In genomic region chr9:133030317-133031129, GRCh38 we compare ENCODE assay signal across 1 cellular context.
TF ChIP-seq lines count a peak whose summit lies in the region.

Gene GTF3C5, plus strand, starts transcription at chr9:133030997. Its CDS starts 15 bp downstream, at chr9:133031012.

TF ChIP-seq in HepG2, 621 proteins besides CTCF, POLR2A, EP300 and RAD21 (continued from another document and continues in another):
- TF ChIP-seq ZBTB43 (CRISPR knock-in tag; conservative IDR thresholded peaks at IDR 0.05), result 0 out of 2 replicates have a peak, but pooled peaks have one; percentile 2
- no peak for TF ChIP-seq ELF4 (CRISPR knock-in tag; IDR thresholded peaks at IDR 0.05; ENCODE audit: borderline replicate concordance)
- TF ChIP-seq, protein P1, sequence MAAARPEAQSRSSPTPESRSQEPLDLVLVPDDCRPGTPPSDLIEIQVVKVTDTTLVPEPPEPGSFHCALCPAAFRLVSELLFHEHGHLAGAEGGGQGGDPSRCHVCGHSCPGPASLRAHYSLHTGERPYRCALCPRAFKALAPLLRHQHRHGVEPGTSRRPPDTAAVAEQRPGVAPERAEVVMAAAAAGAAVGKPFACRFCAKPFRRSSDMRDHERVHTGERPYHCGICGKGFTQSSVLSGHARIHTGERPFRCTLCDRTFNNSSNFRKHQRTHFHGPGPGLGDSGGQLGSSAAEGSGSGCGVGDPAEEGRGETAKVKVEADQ (CRISPR knock-in tag; IDR thresholded peaks at IDR 0.05; ENCODE audit: borderline replicate concordance), result peak; percentile 89
- peak; percentile 59; the same call in 1 of the 2 replicates for TF ChIP-seq RARG (CRISPR knock-in tag; IDR thresholded peaks at IDR 0.05; ENCODE audit: low read depth)
- TF ChIP-seq, protein P2, sequence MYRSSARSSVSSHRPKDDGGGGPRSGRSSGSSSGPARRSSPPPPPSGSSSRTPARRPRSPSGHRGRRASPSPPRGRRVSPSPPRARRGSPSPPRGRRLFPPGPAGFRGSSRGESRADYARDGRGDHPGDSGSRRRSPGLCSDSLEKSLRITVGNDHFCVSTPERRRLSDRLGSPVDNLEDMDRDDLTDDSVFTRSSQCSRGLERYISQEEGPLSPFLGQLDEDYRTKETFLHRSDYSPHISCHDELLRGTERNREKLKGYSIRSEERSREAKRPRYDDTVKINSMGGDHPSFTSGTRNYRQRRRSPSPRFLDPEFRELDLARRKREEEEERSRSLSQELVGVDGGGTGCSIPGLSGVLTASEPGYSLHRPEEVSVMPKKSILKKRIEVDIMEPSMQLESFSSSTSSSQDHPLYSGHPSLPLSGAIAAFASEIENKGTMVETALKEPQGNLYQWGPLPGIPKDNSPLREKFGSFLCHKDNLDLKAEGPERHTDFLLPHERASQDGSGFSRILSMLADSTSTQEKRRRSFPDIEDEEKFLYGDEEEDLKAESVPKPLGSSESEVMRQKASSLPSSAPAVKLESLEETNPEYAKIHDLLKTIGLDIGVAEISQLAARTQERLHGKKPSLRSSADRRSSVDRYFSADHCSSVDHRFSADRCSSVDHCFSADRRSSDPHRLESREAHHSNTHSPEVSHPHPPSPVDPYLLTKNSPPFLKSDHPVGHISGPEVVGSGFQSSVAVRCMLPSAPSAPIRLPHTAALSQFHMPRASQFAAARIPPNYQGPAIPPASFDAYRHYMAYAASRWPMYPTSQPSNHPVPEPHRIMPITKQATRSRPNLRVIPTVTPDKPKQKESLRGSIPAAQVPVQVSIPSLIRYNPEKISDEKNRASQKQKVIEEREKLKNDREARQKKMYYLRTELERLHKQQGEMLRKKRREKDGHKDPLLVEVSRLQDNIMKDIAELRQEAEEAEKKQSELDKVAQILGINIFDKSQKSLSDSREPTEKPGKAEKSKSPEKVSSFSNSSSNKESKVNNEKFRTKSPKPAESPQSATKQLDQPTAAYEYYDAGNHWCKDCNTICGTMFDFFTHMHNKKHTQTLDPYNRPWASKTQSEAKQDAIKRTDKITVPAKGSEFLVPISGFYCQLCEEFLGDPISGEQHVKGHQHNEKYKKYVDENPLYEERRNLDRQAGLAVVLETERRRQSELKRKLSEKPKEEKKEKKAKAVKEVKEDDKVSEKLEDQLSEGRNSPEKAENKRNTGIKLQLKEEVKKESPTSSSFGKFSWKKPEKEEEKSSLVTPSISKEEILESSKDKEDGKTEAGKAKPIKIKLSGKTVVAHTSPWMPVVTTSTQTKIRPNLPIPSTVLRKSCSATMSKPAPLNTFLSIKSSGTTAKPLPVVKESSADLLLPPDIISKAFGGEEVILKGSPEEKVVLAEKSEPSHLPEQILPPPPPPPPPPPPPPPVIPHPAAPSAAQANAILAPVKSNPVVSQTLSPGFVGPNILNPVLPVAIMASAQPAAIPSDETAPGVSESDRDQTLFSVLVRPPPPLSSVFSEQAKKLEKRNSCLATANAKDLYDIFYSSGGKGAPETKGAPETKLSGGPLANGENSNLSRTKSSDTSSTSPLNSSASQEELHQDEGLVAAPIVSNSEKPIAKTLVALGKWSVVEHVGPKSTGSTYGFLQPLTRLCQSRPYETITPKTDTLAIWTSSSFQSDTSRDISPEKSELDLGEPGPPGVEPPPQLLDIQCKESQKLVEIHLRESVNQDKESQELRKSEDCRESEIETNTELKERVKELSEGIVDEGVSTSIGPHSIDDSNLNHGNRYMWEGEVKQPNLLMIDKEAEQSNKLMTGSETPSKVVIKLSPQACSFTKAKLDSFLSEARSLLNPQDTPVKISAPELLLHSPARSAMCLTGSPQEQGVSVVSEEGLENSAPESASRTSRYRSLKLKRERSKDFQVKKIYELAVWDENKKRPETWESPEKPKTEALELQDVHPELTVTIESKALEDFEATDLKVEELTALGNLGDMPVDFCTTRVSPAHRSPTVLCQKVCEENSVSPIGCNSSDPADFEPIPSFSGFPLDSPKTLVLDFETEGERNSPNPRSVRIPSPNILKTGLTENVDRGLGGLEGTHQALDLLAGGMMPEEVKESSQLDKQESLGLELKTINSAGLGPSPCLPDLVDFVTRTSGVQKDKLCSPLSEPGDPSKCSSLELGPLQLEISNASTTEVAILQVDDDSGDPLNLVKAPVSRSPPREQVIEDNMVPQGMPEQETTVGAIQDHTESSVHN (CRISPR knock-in tag; IDR thresholded peaks at IDR 0.05), result no peak
- no peak for TF ChIP-seq FIP1L1 (IDR thresholded peaks at IDR 0.05; ENCODE audit: borderline replicate concordance, insufficient read depth, low read depth, low read length)
- TF ChIP-seq, protein P3, sequence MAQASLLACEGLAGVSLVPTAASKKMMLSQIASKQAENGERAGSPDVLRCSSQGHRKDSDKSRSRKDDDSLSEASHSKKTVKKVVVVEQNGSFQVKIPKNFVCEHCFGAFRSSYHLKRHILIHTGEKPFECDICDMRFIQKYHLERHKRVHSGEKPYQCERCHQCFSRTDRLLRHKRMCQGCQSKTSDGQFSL (CRISPR knock-in tag; IDR thresholded peaks at IDR 0.05), result no peak
- peak; percentile 38 for TF ChIP-seq CCAR2 (optimal IDR thresholded peaks at IDR 0.05; ENCODE audit: low read depth, low read length)
- TF ChIP-seq TBL1XR1 (IDR thresholded peaks at IDR 0.05; ENCODE audit: borderline replicate concordance, low read length, partially characterized antibody), result peak; percentile 17
- TF ChIP-seq ZNF660 (CRISPR knock-in tag; IDR thresholded peaks at IDR 0.05; ENCODE audit: borderline replicate concordance, low read depth), result no peak
- TF ChIP-seq MYC (CRISPR knock-in tag; IDR thresholded peaks at IDR 0.05; ENCODE audit: borderline replicate concordance), result peak; percentile 84; the same call in 1 of the 2 replicates
- peak; percentile 59 for TF ChIP-seq SALL1 (CRISPR knock-in tag; IDR thresholded peaks at IDR 0.05)
- TF ChIP-seq, protein P4, sequence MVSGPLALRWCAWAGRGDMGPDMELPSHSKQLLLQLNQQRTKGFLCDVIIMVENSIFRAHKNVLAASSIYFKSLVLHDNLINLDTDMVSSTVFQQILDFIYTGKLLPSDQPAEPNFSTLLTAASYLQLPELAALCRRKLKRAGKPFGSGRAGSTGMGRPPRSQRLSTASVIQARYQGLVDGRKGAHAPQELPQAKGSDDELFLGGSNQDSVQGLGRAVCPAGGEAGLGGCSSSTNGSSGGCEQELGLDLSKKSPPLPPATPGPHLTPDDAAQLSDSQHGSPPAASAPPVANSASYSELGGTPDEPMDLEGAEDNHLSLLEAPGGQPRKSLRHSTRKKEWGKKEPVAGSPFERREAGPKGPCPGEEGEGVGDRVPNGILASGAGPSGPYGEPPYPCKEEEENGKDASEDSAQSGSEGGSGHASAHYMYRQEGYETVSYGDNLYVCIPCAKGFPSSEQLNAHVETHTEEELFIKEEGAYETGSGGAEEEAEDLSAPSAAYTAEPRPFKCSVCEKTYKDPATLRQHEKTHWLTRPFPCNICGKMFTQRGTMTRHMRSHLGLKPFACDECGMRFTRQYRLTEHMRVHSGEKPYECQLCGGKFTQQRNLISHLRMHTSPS (CRISPR knock-in tag; IDR thresholded peaks at IDR 0.05; ENCODE audit: low read depth), result 0 out of 2 replicates have a peak, but pooled peaks have one; percentile 35
- no peak for TF ChIP-seq MBNL3 (CRISPR knock-in tag; conservative IDR thresholded peaks at IDR 0.05)
- peak; percentile 65; the same call in 1 of the 2 replicates for TF ChIP-seq ZNF747 (CRISPR knock-in tag; IDR thresholded peaks at IDR 0.05; ENCODE audit: borderline replicate concordance)
- peak; percentile 72 for TF ChIP-seq PTBP1 (IDR thresholded peaks at IDR 0.05; ENCODE audit: low read depth, low read length, poor library complexity, severe bottlenecking)
- no peak for TF ChIP-seq ZNF282 (IDR thresholded peaks at IDR 0.05; ENCODE audit: partially characterized antibody)
- no peak for TF ChIP-seq ZC3H4 (CRISPR knock-in tag; IDR thresholded peaks at IDR 0.05; ENCODE audit: borderline replicate concordance)
- TF ChIP-seq, protein P5, sequence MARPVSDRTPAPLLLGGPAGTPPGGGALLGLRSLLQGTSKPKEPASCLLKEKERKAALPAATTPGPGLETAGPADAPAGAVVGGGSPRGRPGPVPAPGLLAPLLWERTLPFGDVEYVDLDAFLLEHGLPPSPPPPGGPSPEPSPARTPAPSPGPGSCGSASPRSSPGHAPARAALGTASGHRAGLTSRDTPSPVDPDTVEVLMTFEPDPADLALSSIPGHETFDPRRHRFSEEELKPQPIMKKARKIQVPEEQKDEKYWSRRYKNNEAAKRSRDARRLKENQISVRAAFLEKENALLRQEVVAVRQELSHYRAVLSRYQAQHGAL (CRISPR knock-in tag; IDR thresholded peaks at IDR 0.05; ENCODE audit: not compliant biosample characterization), result no peak
- TF ChIP-seq HES4 (CRISPR knock-in tag; IDR thresholded peaks at IDR 0.05; ENCODE audit: borderline replicate concordance), result no peak
- no peak for TF ChIP-seq CC2D1A (CRISPR knock-in tag; IDR thresholded peaks at IDR 0.05)
- TF ChIP-seq SCMH1 (CRISPR knock-in tag; IDR thresholded peaks at IDR 0.05; ENCODE audit: borderline replicate concordance), result no peak
- no peak for TF ChIP-seq TBX3 (IDR thresholded peaks at IDR 0.05; ENCODE audit: borderline replicate concordance)
- peak; percentile 90 for TF ChIP-seq NFYC (CRISPR knock-in tag; IDR thresholded peaks at IDR 0.05)
- peak; percentile 89 for TF ChIP-seq SP2 (CRISPR knock-in tag; IDR thresholded peaks at IDR 0.05)
- TF ChIP-seq ZNF713 (CRISPR knock-in tag; IDR thresholded peaks at IDR 0.05), result no peak
- TF ChIP-seq ZNF253 (CRISPR knock-in tag; IDR thresholded peaks at IDR 0.05; ENCODE audit: borderline replicate concordance), result no peak
- peak; percentile 65; the same call in 1 of the 2 replicates for TF ChIP-seq ZBTB26 (CRISPR knock-in tag; IDR thresholded peaks at IDR 0.05; ENCODE audit: borderline replicate concordance)
- TF ChIP-seq POLR2G (IDR thresholded peaks at IDR 0.05; ENCODE audit: low read depth, low read length), result peak; percentile 80
- no peak for TF ChIP-seq ZNF546 (CRISPR knock-in tag; conservative IDR thresholded peaks at IDR 0.05)
- no peak for TF ChIP-seq PLRG1 (conservative IDR thresholded peaks at IDR 0.05)
- TF ChIP-seq ZNF207 (IDR thresholded peaks at IDR 0.05; ENCODE audit: borderline replicate concordance), result no peak
- TF ChIP-seq ZFP90 (CRISPR knock-in tag; IDR thresholded peaks at IDR 0.05; ENCODE audit: borderline replicate concordance), result no peak; the same call in 1 of the 2 replicates
- no peak for TF ChIP-seq ZNF839 (CRISPR knock-in tag; IDR thresholded peaks at IDR 0.05; ENCODE audit: borderline replicate concordance)
- no peak for TF ChIP-seq ZNF296 (CRISPR knock-in tag; conservative IDR thresholded peaks at IDR 0.05)
- TF ChIP-seq AHDC1 (CRISPR knock-in tag; IDR thresholded peaks at IDR 0.05; ENCODE audit: borderline replicate concordance), result peak; percentile 50; the same call in 1 of the 2 replicates
